1 cellular context compared by ENCODE assay signal in genomic region chr19:42051166-42052115, GRCh38.
TF ChIP-seq lines count a peak whose summit lies in the region.

No MANE protein-coding gene starts in this region.

TF ChIP-seq in GM23338, 12 proteins besides CTCF, POLR2A, EP300 and RAD21 (continued from another document):
- no peak for TF ChIP-seq ZNF462 (CRISPR knock-in tag; IDR thresholded peaks at IDR 0.05)
- no peak for TF ChIP-seq ZNF114 (CRISPR knock-in tag; IDR thresholded peaks at IDR 0.05)
- TF ChIP-seq JUNB (IDR thresholded peaks at IDR 0.05; ENCODE audit: unreplicated experiment), result no peak
- TF ChIP-seq REST (IDR thresholded peaks at IDR 0.05; ENCODE audit: unreplicated experiment), result no peak
- no peak for TF ChIP-seq EZH2 (IDR thresholded peaks at IDR 0.05; ENCODE audit: low read depth, unreplicated experiment)
